9 cellular contexts compared by ENCODE assay signal in the genomic region with DNA sequence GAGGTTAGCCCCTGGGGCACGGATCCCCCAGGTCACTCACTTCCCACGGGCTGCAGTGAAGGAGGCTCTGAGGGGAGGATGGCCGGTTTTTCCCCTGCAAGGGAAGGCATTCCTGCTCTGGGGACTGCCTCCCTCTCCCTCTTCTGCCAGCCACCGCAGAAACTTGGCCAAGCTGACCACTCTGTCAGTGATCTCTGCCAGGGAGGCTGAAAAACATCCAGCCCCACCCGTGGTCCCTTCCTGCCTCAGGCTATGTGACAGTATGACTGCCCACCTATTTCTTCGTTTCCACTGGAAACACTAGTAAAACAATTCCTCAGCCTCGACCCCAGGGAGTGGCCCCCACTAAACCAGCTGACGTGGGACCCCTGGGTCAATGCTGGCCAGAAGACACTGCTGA. TPM values are rescaled to one million over a fixed set of nuclear protein-coding genes. Genes with fewer than 3 reads are reported as not detected.
DNase-seq lines count a peak whose midpoint lies in the region; ATAC-seq, FAIRE-seq and TF ChIP-seq lines count a peak whose summit lies in the region.
"Had no signal": no experiment of that assay in that cellular context is flagged by ENCODE, and none has a peak within 500 bp of the region (broad histone marks: within the 10 kb centered on the region; RNA-seq: fewer than 3 reads in every experiment).

No MANE protein-coding gene starts in this region.

- FAIRE-seq in GM12892 (lab: Jason Lieb, UNC): no peak
- FAIRE-seq: islet of Langerhans had no signal

- peaks cover 5% of the 10 kb centered on the region for H3K27me3 Mint-ChIP-seq in neural progenitor cell (ENCODE audit: insufficient read depth, low read depth)

- peak; percentile 46 for DNase-seq in MG63
- no peak for DNase-seq in effector memory CD4-positive, alpha-beta T cell
- DNase-seq in neural progenitor cell (ENCODE audit: low spot score): no peak
- no peak for DNase-seq in GM12892 (ENCODE audit: insufficient read length)
- no peak for DNase-seq in NCI-H2171 (lab: John Stamatoyannopoulos, UW)
- DNase-seq in GM10266 (ENCODE audit: extremely low spot score): no peak

- no peak overlapping the region for H2AFZ ChIP-seq in neural progenitor cell (replicated peaks)

- TF ChIP-seq CTCF in neural progenitor cell (IDR thresholded peaks at IDR 0.05): no peak
- TF ChIP-seq CTCF in GM10266 (IDR thresholded peaks at IDR 0.05; ENCODE audit: control insufficient read depth, insufficient read depth, low read depth, missing control alignments): no peak

- no peaks in the 10 kb centered on the region for H3K9me3 Mint-ChIP-seq in neural progenitor cell

- H3K4me1 Mint-ChIP-seq in neural progenitor cell: peaks cover 21% of the 10 kb centered on the region

- H3K4me3 Mint-ChIP-seq in neural progenitor cell: peak overlapping the region; percentile 78

- no peak for TF ChIP-seq POLR2A in GM12892 (IDR thresholded peaks at IDR 0.05; ENCODE audit: low read depth, low read length)

- no peak overlapping the region for H3K27ac ChIP-seq in BLaER1
- H3K27ac ChIP-seq in effector memory CD4-positive, alpha-beta T cell (ENCODE audit: insufficient read depth, low read length, poor library complexity, severe bottlenecking): no peak overlapping the region
- H3K27ac ChIP-seq in neural progenitor cell: no peak overlapping the region

- peaks cover 6% of the 10 kb centered on the region for H3K36me3 Mint-ChIP-seq in neural progenitor cell

- H3K4me3 ChIP-seq in BLaER1: peak overlapping the region; percentile 75; the same call in 1 of the 2 replicates
- H3K4me3 ChIP-seq in MG63: peak overlapping the region; percentile 55
- peak overlapping the region; percentile 55 for H3K4me3 ChIP-seq in effector memory CD4-positive, alpha-beta T cell (ENCODE audit: insufficient read depth, low read depth, low read length, poor library complexity, severe bottlenecking)
- H3K4me3 ChIP-seq in neural progenitor cell: peak overlapping the region; percentile 49

- peaks cover 19% of the 10 kb centered on the region for H3F3A ChIP-seq in neural progenitor cell (ENCODE audit: low read depth)

- H3K27me3 ChIP-seq in BLaER1 (no peaks in the 10 kb centered on the region), MG63 (no peaks in the 10 kb centered on the region), neural progenitor cell (peaks cover 19% of the 10 kb centered on the region)
- H3K27me3 ChIP-seq in effector memory CD4-positive, alpha-beta T cell (replicated peaks; ENCODE audit: control insufficient read depth, insufficient read depth, low read length, poor library complexity, severe bottlenecking): no peaks in the 10 kb centered on the region

- peaks cover 59% of the 10 kb centered on the region for H3K4me1 ChIP-seq in BLaER1
- H3K4me1 ChIP-seq in effector memory CD4-positive, alpha-beta T cell (ENCODE audit: control insufficient read depth, insufficient read depth, low read length, poor library complexity, severe bottlenecking): peaks cover 16% of the 10 kb centered on the region
- H3K4me1 ChIP-seq in neural progenitor cell: peaks cover 7% of the 10 kb centered on the region

- H3K9ac ChIP-seq in BLaER1 (no peak overlapping the region), neural progenitor cell (no peak overlapping the region)

- H3K4me2 ChIP-seq in BLaER1 (peak overlapping the region; percentile 99), neural progenitor cell (peak overlapping the region; percentile 90)

- H3K9me3 ChIP-seq in BLaER1: no peaks in the 10 kb centered on the region
- H3K9me3 ChIP-seq in MG63: no peaks in the 10 kb centered on the region
- H3K9me3 ChIP-seq in effector memory CD4-positive, alpha-beta T cell (ENCODE audit: control insufficient read depth, low read length): no peaks in the 10 kb centered on the region
- H3K9me3 ChIP-seq in neural progenitor cell (ENCODE audit: low read depth): no peaks in the 10 kb centered on the region

- H4K20me1 ChIP-seq in BLaER1 (peaks cover 30% of the 10 kb centered on the region), neural progenitor cell (ENCODE audit: low read depth) (peaks cover 47% of the 10 kb centered on the region)

- H3K36me3 ChIP-seq in BLaER1 (no peaks in the 10 kb centered on the region), MG63 (no peaks in the 10 kb centered on the region), neural progenitor cell (no peaks in the 10 kb centered on the region)
- H3K36me3 ChIP-seq in effector memory CD4-positive, alpha-beta T cell (ENCODE audit: control insufficient read depth, insufficient read depth, low read length): no peaks in the 10 kb centered on the region

- no peak for ATAC-seq in GM21526 (IDR thresholded peaks at IDR 0.05; ENCODE audit: low FRiP score, unreplicated experiment)

- H3K27ac Mint-ChIP-seq in neural progenitor cell: no peak overlapping the region

- no peaks in the 10 kb centered on the region for H3K79me2 ChIP-seq in neural progenitor cell (ENCODE audit: low read depth)

RNA-seq across cellular contexts. Expression of gene FANCD2, which starts 14.6 kb away (rescaled TPM):
- total RNA-seq in MG63 (2014; rRNA removed; shearing (Covaris generic); ENCODE audit: low replicate concordance): 7.1 and 13.6 TPM in 2 replicates
- 85.0 and 117 TPM in 2 replicates for total RNA-seq in neural progenitor cell (ENCODE audit: low replicate concordance)
- polyA plus RNA-seq in GM12892 (2012; ENCODE audit: missing spikeins): 55.1 TPM

RNA-seq across cellular contexts. Expression of gene EMC3, which starts 25.0 kb away (rescaled TPM):
- 18.8 and 72.4 TPM in 2 replicates for total RNA-seq in MG63 (2014; rRNA removed; shearing (Covaris generic); ENCODE audit: low replicate concordance)
- total RNA-seq in neural progenitor cell (ENCODE audit: low replicate concordance): 37.1 and 50.2 TPM in 2 replicates
- 41.1 TPM for polyA plus RNA-seq in GM12892 (2012; ENCODE audit: missing spikeins)

RNA-seq across cellular contexts. Expression of gene PRRT3, which starts 59.4 kb away (rescaled TPM):
- total RNA-seq in MG63 (2014; rRNA removed; shearing (Covaris generic); ENCODE audit: low replicate concordance): 0.23 TPM in 1 of 2 replicates, not detected in the other
- total RNA-seq in neural progenitor cell (ENCODE audit: low replicate concordance): 2.6 and 11.6 TPM in 2 replicates
- polyA plus RNA-seq in GM12892 (2012; ENCODE audit: missing spikeins): 6.7 TPM
